Comparison of ENCODE assay signal across 13 cellular contexts in the genomic region with DNA sequence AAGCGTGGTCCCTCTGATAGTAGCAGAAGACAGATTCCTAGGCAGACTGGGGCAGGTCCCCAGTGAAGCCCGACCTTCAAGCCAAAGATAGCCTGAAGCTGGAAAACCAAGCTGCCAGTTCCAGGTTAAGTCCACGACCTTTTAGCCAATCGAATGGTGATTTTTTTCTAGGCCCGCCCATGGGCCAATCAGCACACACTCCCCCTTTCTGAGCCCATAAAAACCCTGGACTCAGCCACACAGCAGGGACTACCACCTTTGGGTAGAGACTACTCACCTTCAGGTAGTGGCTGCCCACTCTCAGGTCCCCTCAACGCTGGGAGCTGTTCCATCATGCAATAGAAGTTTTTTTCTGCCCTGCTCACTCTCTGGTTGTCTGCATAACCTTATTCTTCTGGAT.
"Had no signal": no experiment of that assay in that cellular context is flagged by ENCODE, and none has a peak within 500 bp of the region (broad histone marks: within the 10 kb centered on the region; RNA-seq: fewer than 3 reads in every experiment).

No MANE protein-coding gene starts in this region.

- H3K36me3 ChIP-seq: colonic mucosa had no signal

- H3K27ac Mint-ChIP-seq: activated CD4-positive, alpha-beta memory T cell treated with anti-CD3 and anti-CD28 coated beads for 36 hours; activated naive CD8-positive, alpha-beta T cell treated with anti-CD3 and anti-CD28 coated beads, Interleukin-2, amount 10 ng/mL, durations not matched to agents 7 days and 5 days; activated T-cell treated with anti-CD3 and anti-CD28 coated beads, Interleukin-2, amount 50 U/mL, for 72 hours; natural killer cell had no signal

- ATAC-seq: activated T-cell treated with anti-CD3 and anti-CD28 coated beads, Interleukin-2, amount 50 U/mL, for 72 hours; mucosa of descending colon; natural killer cell had no signal

- H3K27me3 Mint-ChIP-seq: activated CD4-positive, alpha-beta memory T cell treated with anti-CD3 and anti-CD28 coated beads for 36 hours; activated naive CD8-positive, alpha-beta T cell treated with anti-CD3 and anti-CD28 coated beads, Interleukin-2, amount 10 ng/mL, durations not matched to agents 7 days and 5 days had no signal

- H3K36me3 Mint-ChIP-seq: natural killer cell had no signal

- DNase-seq: activated CD4-positive, alpha-beta memory T cell treated with anti-CD3 and anti-CD28 coated beads for 36 hours; activated gamma-delta T cell treated with Interleukin-2 at 50 U/mL for 16 hours; activated naive CD8-positive, alpha-beta T cell treated with anti-CD3 and anti-CD28 coated beads, Interleukin-2, amount 10 ng/mL, durations not matched to agents 7 days and 5 days; activated T-cell treated with anti-CD3 and anti-CD28 coated beads, Interleukin-2, amount 50 U/mL, for 72 hours; aorta; colonic mucosa; effector CD4-positive, alpha-beta T cell; mucosa of descending colon; natural killer cell; small intestine; T-helper 9 cell had no signal

- H3K4me1 ChIP-seq: colonic mucosa had no signal

- H3K27ac ChIP-seq: colonic mucosa had no signal

- H3K9me3 Mint-ChIP-seq: activated CD4-positive, alpha-beta memory T cell treated with anti-CD3 and anti-CD28 coated beads for 36 hours; activated naive CD8-positive, alpha-beta T cell treated with anti-CD3 and anti-CD28 coated beads, Interleukin-2, amount 10 ng/mL, durations not matched to agents 7 days and 5 days; activated T-cell treated with anti-CD3 and anti-CD28 coated beads, Interleukin-2, amount 50 U/mL, for 72 hours; natural killer cell had no signal

- H3K27me3 ChIP-seq: colonic mucosa, tibial nerve had no signal

- H3K4me3 ChIP-seq: colonic mucosa, lung, mucosa of descending colon, tibial nerve had no signal

- H3K4me3 Mint-ChIP-seq: activated CD4-positive, alpha-beta memory T cell treated with anti-CD3 and anti-CD28 coated beads for 36 hours; activated naive CD8-positive, alpha-beta T cell treated with anti-CD3 and anti-CD28 coated beads, Interleukin-2, amount 10 ng/mL, durations not matched to agents 7 days and 5 days; activated T-cell treated with anti-CD3 and anti-CD28 coated beads, Interleukin-2, amount 50 U/mL, for 72 hours had no signal

- H3K9me3 ChIP-seq: colonic mucosa, mucosa of descending colon, tibial nerve had no signal
